2 cellular contexts compared by ENCODE assay signal in genomic region chr9:124266139-124266825, GRCh38.
TF ChIP-seq lines count a peak whose summit lies in the region.

No MANE protein-coding gene starts in this region.

TF ChIP-seq in IMR-90, 13 proteins besides CTCF, POLR2A, EP300 and RAD21:
- peak; percentile 60 for TF ChIP-seq RCOR1 (IDR thresholded peaks at IDR 0.05; ENCODE audit: insufficient replicate concordance, low read length)
- no peak for TF ChIP-seq CHD1 (IDR thresholded peaks at IDR 0.05; ENCODE audit: low read depth, low read length)
TF ChIP-seq in IMR-90: peak in this region for 1.

TF ChIP-seq in GM12878, 131 proteins besides CTCF, POLR2A, EP300 and RAD21:
- TF ChIP-seq SUZ12 (IDR thresholded peaks at IDR 0.05; ENCODE audit: unreplicated experiment) (no peak), ZNF384 (IDR thresholded peaks at IDR 0.05; ENCODE audit: borderline replicate concordance, low read depth, low read length) (no peak), POU2F2 (IDR thresholded peaks at IDR 0.05; ENCODE audit: borderline replicate concordance, low read depth, low read length) (0 out of 3 replicates have a peak, but pooled peaks have one; percentile 4), CHD4 (IDR thresholded peaks at IDR 0.05) (no peak), ETV6 (conservative IDR thresholded peaks at IDR 0.05 in 1 of 2, IDR thresholded peaks at IDR 0.05 in 1 of 2; ENCODE audit: borderline replicate concordance in 1 of 2, low read depth in 1 of 2) (no peak), MYC (IDR thresholded peaks at IDR 0.05; ENCODE audit: insufficient read depth, insufficient read length, insufficient replicate concordance, low read length, severe bottlenecking) (no peak), SMARCA5 (IDR thresholded peaks at IDR 0.05) (0 out of 2 replicates have a peak, but pooled peaks have one; percentile 61), NBN (IDR thresholded peaks at IDR 0.05) (no peak), MEF2A (IDR thresholded peaks at IDR 0.05; ENCODE audit: insufficient read depth, low read depth, low read length) (no peak), TBL1XR1 (IDR thresholded peaks at IDR 0.05; ENCODE audit: low read depth, low read length) (no peak), TAF1 (IDR thresholded peaks at IDR 0.05; ENCODE audit: borderline replicate concordance, low read depth, low read length) (no peak), NR2C1 (IDR thresholded peaks at IDR 0.05) (no peak), SMC3 (IDR thresholded peaks at IDR 0.05; ENCODE audit: borderline replicate concordance, low read length) (no peak), ESRRA (IDR thresholded peaks at IDR 0.05; ENCODE audit: low read length) (no peak), ZNF217 (IDR thresholded peaks at IDR 0.05) (0 out of 2 replicates have a peak, but pooled peaks have one; percentile 22)
- TF ChIP-seq, protein P1, sequence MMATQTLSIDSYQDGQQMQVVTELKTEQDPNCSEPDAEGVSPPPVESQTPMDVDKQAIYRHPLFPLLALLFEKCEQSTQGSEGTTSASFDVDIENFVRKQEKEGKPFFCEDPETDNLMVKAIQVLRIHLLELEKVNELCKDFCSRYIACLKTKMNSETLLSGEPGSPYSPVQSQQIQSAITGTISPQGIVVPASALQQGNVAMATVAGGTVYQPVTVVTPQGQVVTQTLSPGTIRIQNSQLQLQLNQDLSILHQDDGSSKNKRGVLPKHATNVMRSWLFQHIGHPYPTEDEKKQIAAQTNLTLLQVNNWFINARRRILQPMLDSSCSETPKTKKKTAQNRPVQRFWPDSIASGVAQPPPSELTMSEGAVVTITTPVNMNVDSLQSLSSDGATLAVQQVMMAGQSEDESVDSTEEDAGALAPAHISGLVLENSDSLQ (IDR thresholded peaks at IDR 0.05) = no peak
